Comparison of ENCODE assay signal across 7 cellular contexts in genomic region chr16:15219679-15220611, GRCh38.
DNase-seq lines count a peak whose midpoint lies in the region; TF ChIP-seq lines count a peak whose summit lies in the region.
"Not testable (repeated sequence)": the region's sequence is repeated elsewhere in the genome, so short reads cannot be mapped to it uniquely, and the experiment has no call there.

No MANE protein-coding gene starts in this region.

- H3K27me3 ChIP-seq in Peyer's patch: not testable (repeated sequence)

- not testable (repeated sequence) for TF ChIP-seq POLR2A in Peyer's patch (IDR thresholded peaks at IDR 0.05)

- in situ Hi-C loops in KBM-7 (cut with MboI; ENCODE audit: low pct_unique_long_range_greater_than_20kb, low sequenced_read_pairs): not testable (repeated sequence)

- not testable (repeated sequence) for H3K4me3 ChIP-seq in GM12864 (ENCODE audit: low read depth, low read length); Peyer's patch; epithelial cell of esophagus (ENCODE audit: low read length)

- not testable (repeated sequence) for H3K4me1 ChIP-seq in Peyer's patch

- not testable (repeated sequence) for H3K27ac ChIP-seq in Peyer's patch

- TF ChIP-seq CTCF in GM12864 (IDR thresholded peaks at IDR 0.05; ENCODE audit: low read depth, low read length, missing control alignments) (peak; percentile 76), Peyer's patch (IDR thresholded peaks at IDR 0.05) (peak in 5 of 6 experiments; percentile 36 to 70 (median 49)), epithelial cell of esophagus (IDR thresholded peaks at IDR 0.05; ENCODE audit: insufficient read depth, low read depth, low read length, missing control alignments) (peak; percentile 67)

- H3K9me3 ChIP-seq in Peyer's patch: not testable (repeated sequence)

- H3K36me3 ChIP-seq in Peyer's patch: not testable (repeated sequence)

- not testable (repeated sequence) for DNase-seq in GM12864 (ENCODE audit: low read depth); Peyer's patch; epithelial cell of esophagus (ENCODE audit: low read depth)
- peak; percentile 49 for DNase-seq in KBM-7
- DNase-seq in activated naive CD4-positive, alpha-beta T cell treated with Interleukin-2 at 50 U/mL for 16 hours: peak; percentile 2
- DNase-seq in left kidney (ENCODE audit: low read depth, low spot score): peak; percentile 39
- DNase-seq in pons (ENCODE audit: low spot score): peak; percentile 19
